1 cellular context compared by ENCODE assay signal in the genomic region with DNA sequence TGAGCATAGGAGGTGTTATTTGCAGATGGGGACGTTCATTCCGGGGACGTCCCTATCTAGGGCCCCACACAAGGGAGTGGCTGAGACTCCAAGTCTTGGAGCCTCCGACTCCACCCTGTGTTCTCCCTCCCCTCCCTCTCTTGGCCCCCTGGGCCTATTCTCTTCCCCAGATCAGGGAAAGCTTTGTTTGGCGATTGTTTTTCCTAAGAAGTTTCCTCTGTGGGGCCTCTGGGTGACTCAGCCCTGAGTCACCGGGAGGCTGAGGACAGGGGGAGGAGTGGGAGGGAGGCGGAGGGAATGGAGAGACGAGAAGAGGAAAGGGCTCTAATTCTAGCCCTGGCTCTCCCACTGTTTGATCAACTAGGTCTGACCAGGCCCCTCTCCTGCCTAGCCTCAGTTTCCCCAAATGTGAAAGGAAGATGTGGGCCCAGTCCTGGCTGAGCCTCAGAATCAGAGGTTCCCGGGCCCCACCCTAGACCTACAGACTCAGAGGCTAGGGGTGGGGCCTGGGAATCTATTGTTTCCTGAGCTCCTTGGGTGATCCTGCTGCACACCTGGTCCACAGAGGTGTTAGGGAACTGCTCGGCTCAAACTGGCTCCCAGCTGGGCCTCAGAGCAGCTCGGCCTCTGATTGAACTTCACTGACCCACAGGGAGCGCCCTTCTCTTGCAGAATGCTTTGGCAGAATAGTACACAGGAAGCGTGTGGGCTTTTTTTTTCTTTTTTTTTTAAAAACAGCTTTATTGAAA.
TF ChIP-seq lines count a peak whose summit lies in the region.

No MANE protein-coding gene starts in this region.

TF ChIP-seq in K562, 482 proteins besides CTCF, POLR2A, EP300 and RAD21 (continued from another document and continues in another):
- TF ChIP-seq ATF4 (CRISPR knock-in tag; IDR thresholded peaks at IDR 0.05) (no peak), TRIM25 (IDR thresholded peaks at IDR 0.05; ENCODE audit: borderline replicate concordance) (no peak), PHF20 (IDR thresholded peaks at IDR 0.05; ENCODE audit: partially characterized antibody) (no peak), MEF2A (IDR thresholded peaks at IDR 0.05; ENCODE audit: control insufficient read depth, low read depth, low read length) (no peak), NUFIP1 (IDR thresholded peaks at IDR 0.05; ENCODE audit: partially characterized antibody) (no peak), HDAC6 (IDR thresholded peaks at IDR 0.05; ENCODE audit: low read depth, low read length) (no peak), ZNF436 (CRISPR knock-in tag; IDR thresholded peaks at IDR 0.05) (no peak), FOS (IDR thresholded peaks at IDR 0.05; ENCODE audit: extremely low read depth, insufficient read length) (peak; percentile 90), SMAD1 (IDR thresholded peaks at IDR 0.05; ENCODE audit: low read depth, low read length, partially characterized antibody) (no peak), ZNF175 (CRISPR knock-in tag; IDR thresholded peaks at IDR 0.05; ENCODE audit: low read depth) (no peak; the same call in 1 of the 2 replicates), AFF4 (CRISPR knock-in tag; IDR thresholded peaks at IDR 0.05) (no peak; the same call in none of the 2 replicates), HOXB6 (CRISPR knock-in tag; IDR thresholded peaks at IDR 0.05; ENCODE audit: borderline replicate concordance) (no peak), CLOCK (CRISPR knock-in tag; IDR thresholded peaks at IDR 0.05; ENCODE audit: borderline replicate concordance) (no peak), L3MBTL2 (IDR thresholded peaks at IDR 0.05) (no peak), POLR2AphosphoS2 (IDR thresholded peaks at IDR 0.05; ENCODE audit: low read length) (no peak), FOXK1 (CRISPR knock-in tag; IDR thresholded peaks at IDR 0.05; ENCODE audit: borderline replicate concordance) (no peak), ADNP (tag; IDR thresholded peaks at IDR 0.05) (no peak), ELF4 (CRISPR knock-in tag; IDR thresholded peaks at IDR 0.05) (no peak), TSHZ1 (CRISPR knock-in tag; IDR thresholded peaks at IDR 0.05) (no peak), BRD4 (IDR thresholded peaks at IDR 0.05) (no peak; the same call in 1 of the 2 replicates), POU5F1 (IDR thresholded peaks at IDR 0.05; ENCODE audit: borderline replicate concordance, low read depth, low read length, partially characterized antibody) (no peak)
- TF ChIP-seq, protein P1, sequence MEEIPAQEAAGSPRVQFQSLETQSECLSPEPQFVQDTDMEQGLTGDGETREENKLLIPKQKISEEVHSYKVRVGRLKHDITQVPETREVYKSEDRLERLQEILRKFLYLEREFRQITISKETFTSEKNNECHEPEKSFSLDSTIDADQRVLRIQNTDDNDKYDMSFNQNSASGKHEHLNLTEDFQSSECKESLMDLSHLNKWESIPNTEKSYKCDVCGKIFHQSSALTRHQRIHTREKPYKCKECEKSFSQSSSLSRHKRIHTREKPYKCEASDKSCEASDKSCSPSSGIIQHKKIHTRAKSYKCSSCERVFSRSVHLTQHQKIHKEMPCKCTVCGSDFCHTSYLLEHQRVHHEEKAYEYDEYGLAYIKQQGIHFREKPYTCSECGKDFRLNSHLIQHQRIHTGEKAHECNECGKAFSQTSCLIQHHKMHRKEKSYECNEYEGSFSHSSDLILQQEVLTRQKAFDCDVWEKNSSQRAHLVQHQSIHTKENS (CRISPR knock-in tag; IDR thresholded peaks at IDR 0.05): no peak
- TF ChIP-seq, protein P2, sequence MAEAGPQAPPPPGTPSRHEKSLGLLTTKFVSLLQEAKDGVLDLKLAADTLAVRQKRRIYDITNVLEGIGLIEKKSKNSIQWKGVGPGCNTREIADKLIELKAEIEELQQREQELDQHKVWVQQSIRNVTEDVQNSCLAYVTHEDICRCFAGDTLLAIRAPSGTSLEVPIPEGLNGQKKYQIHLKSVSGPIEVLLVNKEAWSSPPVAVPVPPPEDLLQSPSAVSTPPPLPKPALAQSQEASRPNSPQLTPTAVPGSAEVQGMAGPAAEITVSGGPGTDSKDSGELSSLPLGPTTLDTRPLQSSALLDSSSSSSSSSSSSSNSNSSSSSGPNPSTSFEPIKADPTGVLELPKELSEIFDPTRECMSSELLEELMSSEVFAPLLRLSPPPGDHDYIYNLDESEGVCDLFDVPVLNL (CRISPR knock-in tag; IDR thresholded peaks at IDR 0.05; ENCODE audit: low read depth): no peak
